19 cellular contexts compared by ENCODE assay signal in genomic region chr2:190353537-190353899, GRCh38. TPM values are rescaled to one million over a fixed set of nuclear protein-coding genes. Genes with fewer than 3 reads are reported as not detected.
DNase-seq lines count a peak whose midpoint lies in the region; ATAC-seq, FAIRE-seq and TF ChIP-seq lines count a peak whose summit lies in the region.
"Had no signal": no experiment of that assay in that cellular context is flagged by ENCODE, and none has a peak within 500 bp of the region (broad histone marks: within the 10 kb centered on the region; RNA-seq: fewer than 3 reads in every experiment).

No MANE protein-coding gene starts in this region.

- TF ChIP-seq EP300 in HepG2 (IDR thresholded peaks at IDR 0.05; ENCODE audit: low read depth in 2 of 2, low read length in 2 of 2) (no peak), HepG2 (CRISPR knock-in tag; IDR thresholded peaks at IDR 0.05; ENCODE audit: borderline replicate concordance) (no peak), sigmoid colon (IDR thresholded peaks at IDR 0.05) (no peak)

- H3K4me1 ChIP-seq in CD8-positive, alpha-beta memory T cell (ENCODE audit: insufficient read depth, low read length), result no peaks in the 10 kb centered on the region
- H3K4me1 ChIP-seq in mammary epithelial cell (ENCODE audit: insufficient read depth, low read length) (peaks cover 57% of the 10 kb centered on the region), HepG2 (ENCODE audit: insufficient read depth, low read length) (peaks cover 83% of the 10 kb centered on the region), sigmoid colon (peaks cover 0 to 41% (median 22%) of the 10 kb centered on the region in 4 donors)

- peak overlapping the region; percentile 41 for H3K27ac ChIP-seq in CD8-positive, alpha-beta memory T cell (ENCODE audit: low read depth, low read length)
- peak overlapping the region; percentile 74 for H3K27ac ChIP-seq in mammary epithelial cell (ENCODE audit: insufficient read depth, low read depth, low read length)
- peak overlapping the region; percentile 85 for H3K27ac ChIP-seq in HepG2 (ENCODE audit: extremely low read length, insufficient read depth, low read length)
- H3K27ac ChIP-seq in sigmoid colon, result peak overlapping the region; percentile 5 to 52 (median 24)
- H3K27ac ChIP-seq: C4-2B, SJCRH30 had no signal

- no peaks in the 10 kb centered on the region for H3K27me3 ChIP-seq in CD8-positive, alpha-beta memory T cell (ENCODE audit: insufficient read depth, low read length, poor library complexity, severe bottlenecking)
- H3K27me3 ChIP-seq in mammary epithelial cell (ENCODE audit: insufficient read depth, low read length) (no peaks in the 10 kb centered on the region), HepG2 (ENCODE audit: control insufficient read depth in 1 of 2, insufficient read depth in 2 of 2, low read length in 2 of 2) (no peaks in the 10 kb centered on the region), sigmoid colon (no peaks in the 10 kb centered on the region)
- H3K27me3 ChIP-seq: SJCRH30, tibial nerve had no signal

- no peaks in the 10 kb centered on the region for H4K20me1 ChIP-seq in mammary epithelial cell (ENCODE audit: insufficient read depth, low read length)
- H4K20me1 ChIP-seq in HepG2 (ENCODE audit: insufficient read depth, low read length), result no peaks in the 10 kb centered on the region

- no TSS peak for BruUV-seq in mammary epithelial cell (replicated peaks; lab: Mats Ljungman, UMichigan)
- BruUV-seq in HepG2 (replicated peaks; lab: Mats Ljungman, UMichigan), result no TSS peak

- in situ Hi-C loops in mammary epithelial cell (cut with MboI; ENCODE audit: low sequenced_read_pairs in 2 of 2), result no loop called here
- in situ Hi-C loops in HepG2 (cut with HindIII; ENCODE audit: extremely low pct_ligation_motif_present, low pct_unique_long_range_greater_than_20kb), result no loop called here

- H3K4me2 ChIP-seq in mammary epithelial cell (ENCODE audit: insufficient read depth, low read depth, low read length) (peak overlapping the region; percentile 59), HepG2 (ENCODE audit: low read depth, low read length) (peak overlapping the region; percentile 74)

- POLR2A ChIA-PET in CD8-positive, alpha-beta memory T cell (lab: Charles Lee), result no interaction called here
- POLR2A ChIA-PET in HepG2 (lab: Yijun Ruan, JAX), result interaction anchor here (1.4 to 2.1 kb wide), 7 partner anchors 10 to 173 kb away, joined by 3 to 36 read pairs (median 5); partner anchors contain the start of genes HIBCH and INPP1
- POLR2A ChIA-PET in activated CD4-positive, alpha-beta T cell treated with anti-CD3 and anti-CD28 coated beads for 36 hours (lab: Charles Lee), result no interaction called here

- no peaks in the 10 kb centered on the region for H3K9me3 Mint-ChIP-seq in CD8-positive, alpha-beta memory T cell
- H3K9me3 Mint-ChIP-seq in activated CD4-positive, alpha-beta T cell treated with anti-CD3 and anti-CD28 coated beads for 36 hours (ENCODE audit: low read depth), result no peaks in the 10 kb centered on the region
- H3K9me3 Mint-ChIP-seq: activated CD8-positive, alpha-beta T cell treated with anti-CD3 and anti-CD28 coated beads for 36 hours; activated naive CD8-positive, alpha-beta T cell treated with anti-CD3 and anti-CD28 coated beads for 36 hours; activated T-cell treated with anti-CD3 and anti-CD28 coated beads, Interleukin-2, amount 50 U/mL, for 72 hours; WTC11 had no signal

- no peak for DNase-seq in CD8-positive, alpha-beta memory T cell
- DNase-seq in mammary epithelial cell (no peak), HepG2 (ENCODE audit: low spot score) (no peak), sigmoid colon (no peak), mesenteric fat pad (ENCODE audit: low spot score) (no peak)
- DNase-seq in activated CD4-positive, alpha-beta T cell treated with anti-CD3 and anti-CD28 coated beads for 36 hours, result no peak
- DNase-seq: activated CD8-positive, alpha-beta T cell treated with anti-CD3 and anti-CD28 coated beads for 36 hours; activated naive CD8-positive, alpha-beta T cell treated with anti-CD3 and anti-CD28 coated beads for 36 hours; activated T-cell treated with anti-CD3 and anti-CD28 coated beads, Interleukin-2, amount 50 U/mL, for 72 hours; effector CD4-positive, alpha-beta T cell; NCI-H1417 treated with DMSO at 0.1 percent for 48 hours; PC-3; SJCRH30; stimulated activated CD4-positive, alpha-beta T cell treated with anti-CD3 and anti-CD28 coated beads, Interleukin-12 subunit alpha, Interleukin-12 subunit beta, amount 100 ng/mL, for 4 hours had no signal

- peak overlapping the region in 3 of 8 donors; percentile 43 to 74 (median 50) for H3K27ac Mint-ChIP-seq in CD8-positive, alpha-beta memory T cell
- no peak overlapping the region for H3K27ac Mint-ChIP-seq in activated CD4-positive, alpha-beta T cell treated with anti-CD3 and anti-CD28 coated beads for 36 hours
- H3K27ac Mint-ChIP-seq: activated CD8-positive, alpha-beta T cell treated with anti-CD3 and anti-CD28 coated beads for 36 hours; activated naive CD8-positive, alpha-beta T cell treated with anti-CD3 and anti-CD28 coated beads for 36 hours; activated T-cell treated with anti-CD3 and anti-CD28 coated beads, Interleukin-2, amount 50 U/mL, for 72 hours; WTC11 had no signal

- peaks cover under 1 to 10% (median 9%) of the 10 kb centered on the region in 3 donors for H3K4me1 Mint-ChIP-seq in CD8-positive, alpha-beta memory T cell
- peaks cover 2% of the 10 kb centered on the region for H3K4me1 Mint-ChIP-seq in activated CD4-positive, alpha-beta T cell treated with anti-CD3 and anti-CD28 coated beads for 36 hours

- H2AFZ ChIP-seq in mammary epithelial cell (ENCODE audit: low read depth, low read length) (peak overlapping the region; percentile 55), HepG2 (ENCODE audit: low read length) (no peak overlapping the region)

- no peaks in the 10 kb centered on the region for H3K9me3 ChIP-seq in CD8-positive, alpha-beta memory T cell (ENCODE audit: low read length)
- H3K9me3 ChIP-seq in mammary epithelial cell (replicated peaks; ENCODE audit: insufficient read depth, low read length), result no peaks in the 10 kb centered on the region
- no peaks in the 10 kb centered on the region for H3K9me3 ChIP-seq in HepG2 (ENCODE audit: low read length)
- no peaks in the 10 kb centered on the region for H3K9me3 ChIP-seq in sigmoid colon
- H3K9me3 ChIP-seq: SJCRH30, tibial nerve had no signal

- H3K79me2 ChIP-seq in mammary epithelial cell (ENCODE audit: insufficient read depth, low read length), result peaks cover 41% of the 10 kb centered on the region
- no peaks in the 10 kb centered on the region for H3K79me2 ChIP-seq in HepG2 (ENCODE audit: insufficient read depth, low read length)

- FAIRE-seq in HepG2 (lab: Jason Lieb, UNC), result no peak

- no peak for TF ChIP-seq CTCF in mammary epithelial cell (conservative IDR thresholded peaks at IDR 0.05 in 1 of 2, IDR thresholded peaks at IDR 0.05 in 1 of 2; ENCODE audit: extremely low read depth in 1 of 2, insufficient read depth in 1 of 2, low read depth in 1 of 2, low read length in 2 of 2)
- no peak for TF ChIP-seq CTCF in HepG2 (CRISPR knock-in tag; IDR thresholded peaks at IDR 0.05)
- TF ChIP-seq CTCF in sigmoid colon (IDR thresholded peaks at IDR 0.05), result no peak

- H3K9ac ChIP-seq in mammary epithelial cell (ENCODE audit: insufficient read depth, low read length), result no peak overlapping the region
- peak overlapping the region; percentile 69 for H3K9ac ChIP-seq in HepG2 (ENCODE audit: insufficient read depth, low read depth, low read length)

- H3K27me3 Mint-ChIP-seq in CD8-positive, alpha-beta memory T cell, result no peaks in the 10 kb centered on the region
- no peaks in the 10 kb centered on the region for H3K27me3 Mint-ChIP-seq in activated CD4-positive, alpha-beta T cell treated with anti-CD3 and anti-CD28 coated beads for 36 hours
- H3K27me3 Mint-ChIP-seq: activated CD8-positive, alpha-beta T cell treated with anti-CD3 and anti-CD28 coated beads for 36 hours; activated naive CD8-positive, alpha-beta T cell treated with anti-CD3 and anti-CD28 coated beads for 36 hours had no signal

- dilution Hi-C loops in mammary epithelial cell (cut with HindIII; ENCODE audit: low sequenced_read_pairs), result no loop called here

- ATAC-seq in HepG2 (no peak), GM21515 (IDR thresholded peaks at IDR 0.05; ENCODE audit: unreplicated experiment) (no peak), GM18498 (IDR thresholded peaks at IDR 0.05; ENCODE audit: unreplicated experiment) (no peak)
- no peak for ATAC-seq in activated CD4-positive, alpha-beta T cell treated with anti-CD3 and anti-CD28 coated beads for 36 hours
- ATAC-seq: activated CD8-positive, alpha-beta T cell treated with anti-CD3 and anti-CD28 coated beads for 36 hours; activated T-cell treated with anti-CD3 and anti-CD28 coated beads, Interleukin-2, amount 50 U/mL, for 72 hours; PC-3; WTC11 had no signal

- H3K36me3 ChIP-seq in CD8-positive, alpha-beta memory T cell (ENCODE audit: insufficient read depth, low read length), result no peaks in the 10 kb centered on the region
- H3K36me3 ChIP-seq in mammary epithelial cell (ENCODE audit: insufficient read depth, low read length) (no peaks in the 10 kb centered on the region), HepG2 (replicated peaks in 1 of 2; ENCODE audit: control insufficient read depth in 1 of 2, insufficient read depth in 2 of 2, low read length in 2 of 2) (no peaks in the 10 kb centered on the region; a peak in 1 of 5 replicates), sigmoid colon (peaks cover 0 to 8% (median 0%) of the 10 kb centered on the region in 4 donors)
- H3K36me3 ChIP-seq: tibial nerve had no signal

- CTCF ChIA-PET in CD8-positive, alpha-beta memory T cell (lab: Charles Lee), result interaction anchor here (1.0 kb wide), 1 partner anchor 9 kb away, joined by 3 read pairs; no protein-coding TSS in a partner anchor
- CTCF ChIA-PET in mammary epithelial cell (lab: Charles Lee; ENCODE audit: low non-redundant PET), result no interaction called here
- CTCF ChIA-PET in HepG2 (lab: Yijun Ruan, JAX; ENCODE audit: low intra/inter-chr PET ratio, low total read pairs), result no interaction called here
- CTCF ChIA-PET in activated CD4-positive, alpha-beta T cell treated with anti-CD3 and anti-CD28 coated beads for 36 hours (lab: Charles Lee), result interaction anchor here (1.6 to 2.3 kb wide), 2 partner anchors 9 to 34 kb away, joined by 3 to 11 read pairs; partner anchors contain the start of gene HIBCH

- intact Hi-C loops in mammary epithelial cell (cut with micrococcal nuclease) (no loop called here), HepG2 (cut with micrococcal nuclease; ENCODE audit: unreplicated experiment) (loop anchor here (2.0 kb wide), 2 partner anchors 19 to 35 kb away; partner anchors contain the start of gene HIBCH), sigmoid colon (cut with DNase I) (no loop called here)
- intact Hi-C loops in activated CD4-positive, alpha-beta T cell treated with anti-CD3 and anti-CD28 coated beads for 36 hours (cut with DNase I, micrococcal nuclease), result no loop called here

- H3K4me3 Mint-ChIP-seq in CD8-positive, alpha-beta memory T cell, result no peak overlapping the region
- H3K4me3 Mint-ChIP-seq in activated CD4-positive, alpha-beta T cell treated with anti-CD3 and anti-CD28 coated beads for 36 hours, result no peak overlapping the region
- H3K4me3 Mint-ChIP-seq: activated CD8-positive, alpha-beta T cell treated with anti-CD3 and anti-CD28 coated beads for 36 hours; activated naive CD8-positive, alpha-beta T cell treated with anti-CD3 and anti-CD28 coated beads for 36 hours; activated T-cell treated with anti-CD3 and anti-CD28 coated beads, Interleukin-2, amount 50 U/mL, for 72 hours; WTC11 had no signal

- TF ChIP-seq POLR2A in HepG2 (IDR thresholded peaks at IDR 0.05; ENCODE audit: insufficient read depth in 1 of 2, low read depth in 2 of 2, low read length in 2 of 2), result no peak
- no peak for TF ChIP-seq POLR2A in sigmoid colon (IDR thresholded peaks at IDR 0.05)

- no peak for TF ChIP-seq RAD21 in HepG2 (CRISPR knock-in tag; IDR thresholded peaks at IDR 0.05)

- H3K4me3 ChIP-seq in CD8-positive, alpha-beta memory T cell (ENCODE audit: low read length), result no peak overlapping the region
- H3K4me3 ChIP-seq in mammary epithelial cell (replicated peaks in 1 of 3; ENCODE audit: insufficient read depth in 1 of 3, low read depth in 2 of 3, low read length in 3 of 3) (no peak overlapping the region), HepG2 (replicated peaks in 1 of 3; ENCODE audit: insufficient read depth in 1 of 3, low read depth in 2 of 3, low read length in 3 of 3) (peak overlapping the region in 2 of 3 experiments; percentile 24 to 41; a peak in 2 of 6 replicates), sigmoid colon (no peak overlapping the region)
- H3K4me3 ChIP-seq: SJCRH30, tibial nerve had no signal

- no peaks in the 10 kb centered on the region for H3K36me3 Mint-ChIP-seq in CD8-positive, alpha-beta memory T cell
- H3K36me3 Mint-ChIP-seq in activated CD4-positive, alpha-beta T cell treated with anti-CD3 and anti-CD28 coated beads for 36 hours (ENCODE audit: low read depth), result no peaks in the 10 kb centered on the region
- H3K36me3 Mint-ChIP-seq: WTC11 had no signal

RNA-seq across cellular contexts. Expression of gene INPP1, which starts 10.1 kb away (rescaled TPM):
- total RNA-seq in CD8-positive, alpha-beta memory T cell, result 10 to 100 TPM; 13.4 to 15.9 TPM
- polyA plus RNA-seq in CD8-positive, alpha-beta memory T cell, result 5.5 TPM
- 10 to 100 TPM; 13.0 to 23.8 TPM for total RNA-seq in mammary epithelial cell
- 10.4 TPM for polyA plus RNA-seq in mammary epithelial cell
- polyA minus RNA-seq in mammary epithelial cell, result 9.4 TPM
- 13.3 and 15.2 TPM in 2 replicates for total RNA-seq in HepG2 (2016; rRNA removed; fragmentation: Illumina TruSeq; extraction: Trizol)
- 6.0 and 8.5 TPM in 2 replicates for total RNA-seq in HepG2 (2016; cell fraction: cytosol; rRNA removed; fragmentation: Illumina TruSeq; extraction: Trizol; ENCODE audit: low read depth)
- total RNA-seq in HepG2 (2016; cell fraction: insoluble cytoplasmic fraction; rRNA removed; fragmentation: Illumina TruSeq; extraction: Trizol), result 11.4 and 14.0 TPM in 2 replicates
- 12.0 and 14.5 TPM in 2 replicates for total RNA-seq in HepG2 (2016; cell fraction: membrane; rRNA removed; fragmentation: Illumina TruSeq; extraction: Trizol)
- total RNA-seq in HepG2 (2016; cell fraction: nucleus; rRNA removed; fragmentation: Illumina TruSeq; extraction: Trizol), result 6.6 and 8.8 TPM in 2 replicates
- polyA plus RNA-seq in HepG2 (2011; rRNA removed), result 10.0 and 10.5 TPM in 2 replicates
- polyA plus RNA-seq in HepG2 (2011; cell fraction: cytosol; rRNA removed), result 5.7 and 7.3 TPM in 2 replicates
- polyA plus RNA-seq in HepG2 (2011; cell fraction: nucleus; rRNA removed), result 10.0 and 11.1 TPM in 2 replicates
- 23.9 and 28.9 TPM in 2 replicates for polyA plus RNA-seq in HepG2 (2012)
- 7.9 and 9.4 TPM in 2 replicates for polyA plus RNA-seq in HepG2 (2016; cell fraction: cytosol; fragmentation: Illumina TruSeq; extraction: Trizol; ENCODE audit: low read depth)
- polyA plus RNA-seq in HepG2 (2016; cell fraction: insoluble cytoplasmic fraction; fragmentation: Illumina TruSeq; extraction: Trizol; ENCODE audit: low read depth), result 18.0 and 18.7 TPM in 2 replicates
- 12.1 and 13.1 TPM in 2 replicates for polyA plus RNA-seq in HepG2 (2016; cell fraction: membrane; fragmentation: Illumina TruSeq; extraction: Trizol; ENCODE audit: low read depth)
- polyA plus RNA-seq in HepG2 (2016; cell fraction: nucleus; fragmentation: Illumina TruSeq; extraction: Trizol; ENCODE audit: insufficient read depth, low read depth), result 22.8 and 23.1 TPM in 2 replicates
- 4.8 and 5.3 TPM in 2 replicates for polyA minus RNA-seq in HepG2 (2011; rRNA and poly(A)+ RNA removed; ENCODE audit: low replicate concordance)
- polyA minus RNA-seq in HepG2 (2011; cell fraction: cytosol; rRNA and poly(A)+ RNA removed), result 8.2 and 11.3 TPM in 2 replicates
- polyA minus RNA-seq in HepG2 (2011; cell fraction: nucleus; rRNA and poly(A)+ RNA removed), result 8.2 and 8.7 TPM in 2 replicates
- total RNA-seq in sigmoid colon, result 10 to 100 TPM; 12.5 to 19.9 (median 15.5) TPM
- 10 to 100 TPM; 27.8 to 46.2 (median 28.8) TPM for polyA plus RNA-seq in sigmoid colon
- 1 to 10 TPM; 6.7 to 7.8 TPM for total RNA-seq in activated CD4-positive, alpha-beta T cell treated with anti-CD3 and anti-CD28 coated beads for 36 hours
- 27.6 TPM for total RNA-seq in mesenteric fat pad

RNA-seq across cellular contexts. Expression of gene HIBCH, which starts 33.9 kb away (rescaled TPM):
- 10 to 100 TPM; 30.8 to 32.2 TPM for total RNA-seq in CD8-positive, alpha-beta memory T cell
- polyA plus RNA-seq in CD8-positive, alpha-beta memory T cell, result 20.3 TPM
- total RNA-seq in mammary epithelial cell (10 to 100 TPM; 17.0 to 20.5 TPM), HepG2 (2016; rRNA removed; fragmentation: Illumina TruSeq; extraction: Trizol) (49.5 and 67.0 TPM in 2 replicates), sigmoid colon (10 to 100 TPM; 18.1 to 21.6 (median 19.0) TPM), mesenteric fat pad (39.3 TPM)
- polyA plus RNA-seq in mammary epithelial cell (7.7 TPM), HepG2 (2011; rRNA removed) (17.8 and 18.8 TPM in 2 replicates), sigmoid colon (10 to 100 TPM; 37.2 to 45.8 (median 42.6) TPM)
- 4.7 TPM for polyA minus RNA-seq in mammary epithelial cell
- total RNA-seq in HepG2 (2016; cell fraction: cytosol; rRNA removed; fragmentation: Illumina TruSeq; extraction: Trizol; ENCODE audit: low read depth), result 9.9 and 10.7 TPM in 2 replicates
- 46.9 and 68.2 TPM in 2 replicates for total RNA-seq in HepG2 (2016; cell fraction: insoluble cytoplasmic fraction; rRNA removed; fragmentation: Illumina TruSeq; extraction: Trizol)
- total RNA-seq in HepG2 (2016; cell fraction: membrane; rRNA removed; fragmentation: Illumina TruSeq; extraction: Trizol), result 11.0 and 12.8 TPM in 2 replicates
- 64.0 and 64.7 TPM in 2 replicates for total RNA-seq in HepG2 (2016; cell fraction: nucleus; rRNA removed; fragmentation: Illumina TruSeq; extraction: Trizol)
- 6.4 and 8.3 TPM in 2 replicates for polyA plus RNA-seq in HepG2 (2011; cell fraction: cytosol; rRNA removed)
- polyA plus RNA-seq in HepG2 (2011; cell fraction: nucleus; rRNA removed), result 14.6 and 25.8 TPM in 2 replicates
- 27.5 and 40.7 TPM in 2 replicates for polyA plus RNA-seq in HepG2 (2012)
- polyA plus RNA-seq in HepG2 (2016; cell fraction: cytosol; fragmentation: Illumina TruSeq; extraction: Trizol; ENCODE audit: low read depth), result 6.9 and 7.7 TPM in 2 replicates
- 63.7 and 68.2 TPM in 2 replicates for polyA plus RNA-seq in HepG2 (2016; cell fraction: insoluble cytoplasmic fraction; fragmentation: Illumina TruSeq; extraction: Trizol; ENCODE audit: low read depth)
- polyA plus RNA-seq in HepG2 (2016; cell fraction: membrane; fragmentation: Illumina TruSeq; extraction: Trizol; ENCODE audit: low read depth), result 9.3 and 9.4 TPM in 2 replicates
- polyA plus RNA-seq in HepG2 (2016; cell fraction: nucleus; fragmentation: Illumina TruSeq; extraction: Trizol; ENCODE audit: insufficient read depth, low read depth), result 45.2 and 47.6 TPM in 2 replicates
- polyA minus RNA-seq in HepG2 (2011; rRNA and poly(A)+ RNA removed; ENCODE audit: low replicate concordance), result 6.3 and 18.5 TPM in 2 replicates
- 8.9 and 9.9 TPM in 2 replicates for polyA minus RNA-seq in HepG2 (2011; cell fraction: cytosol; rRNA and poly(A)+ RNA removed)
- 88.3 and 98.2 TPM in 2 replicates for polyA minus RNA-seq in HepG2 (2011; cell fraction: nucleus; rRNA and poly(A)+ RNA removed)
- total RNA-seq in activated CD4-positive, alpha-beta T cell treated with anti-CD3 and anti-CD28 coated beads for 36 hours, result 10 to 100 TPM; 23.1 to 23.7 TPM

RNA-seq across cellular contexts. Expression of gene MFSD6, which starts 54.6 kb away (rescaled TPM):
- total RNA-seq in CD8-positive, alpha-beta memory T cell, result 10 to 100 TPM; 64.9 to 65.7 TPM
- 31.8 TPM for polyA plus RNA-seq in CD8-positive, alpha-beta memory T cell
- total RNA-seq in mammary epithelial cell, result 10 to 100 TPM; 33.7 to 71.7 TPM
- 21.2 TPM for polyA plus RNA-seq in mammary epithelial cell
- 34.0 TPM for polyA minus RNA-seq in mammary epithelial cell
- total RNA-seq in HepG2 (2016; rRNA removed; fragmentation: Illumina TruSeq; extraction: Trizol), result 0.59 and 1.4 TPM in 2 replicates
- 0.09 and 0.10 TPM in 2 replicates for total RNA-seq in HepG2 (2016; cell fraction: cytosol; rRNA removed; fragmentation: Illumina TruSeq; extraction: Trizol; ENCODE audit: low read depth)
- total RNA-seq in HepG2 (2016; cell fraction: insoluble cytoplasmic fraction; rRNA removed; fragmentation: Illumina TruSeq; extraction: Trizol), result 0.77 and 1.3 TPM in 2 replicates
- total RNA-seq in HepG2 (2016; cell fraction: membrane; rRNA removed; fragmentation: Illumina TruSeq; extraction: Trizol), result 0.45 and 0.59 TPM in 2 replicates
- 1.6 and 1.7 TPM in 2 replicates for total RNA-seq in HepG2 (2016; cell fraction: nucleus; rRNA removed; fragmentation: Illumina TruSeq; extraction: Trizol)
- polyA plus RNA-seq in HepG2 (2011; rRNA removed), result 0.71 and 0.92 TPM in 2 replicates
- 0.88 and 0.89 TPM in 2 replicates for polyA plus RNA-seq in HepG2 (2011; cell fraction: cytosol; rRNA removed)
- polyA plus RNA-seq in HepG2 (2011; cell fraction: nucleus; rRNA removed), result 0.47 and 0.69 TPM in 2 replicates
- polyA plus RNA-seq in HepG2 (2012), result 1.4 and 1.9 TPM in 2 replicates
- 0.06 and 0.28 TPM in 2 replicates for polyA plus RNA-seq in HepG2 (2016; cell fraction: cytosol; fragmentation: Illumina TruSeq; extraction: Trizol; ENCODE audit: low read depth)
- 0.70 and 0.86 TPM in 2 replicates for polyA plus RNA-seq in HepG2 (2016; cell fraction: insoluble cytoplasmic fraction; fragmentation: Illumina TruSeq; extraction: Trizol; ENCODE audit: low read depth)
- polyA plus RNA-seq in HepG2 (2016; cell fraction: membrane; fragmentation: Illumina TruSeq; extraction: Trizol; ENCODE audit: low read depth), result 0.20 and 0.27 TPM in 2 replicates
- polyA plus RNA-seq in HepG2 (2016; cell fraction: nucleus; fragmentation: Illumina TruSeq; extraction: Trizol; ENCODE audit: insufficient read depth, low read depth), result 1.6 and 1.9 TPM in 2 replicates
- polyA minus RNA-seq in HepG2 (2011; rRNA and poly(A)+ RNA removed; ENCODE audit: low replicate concordance), result 0.90 and 8.2 TPM in 2 replicates
- 1.8 and 2.0 TPM in 2 replicates for polyA minus RNA-seq in HepG2 (2011; cell fraction: cytosol; rRNA and poly(A)+ RNA removed)
- polyA minus RNA-seq in HepG2 (2011; cell fraction: nucleus; rRNA and poly(A)+ RNA removed), result 2.7 and 5.1 TPM in 2 replicates
- total RNA-seq in sigmoid colon, result 10 to 100 TPM; 46.7 to 87.5 (median 60.1) TPM
- polyA plus RNA-seq in sigmoid colon, result 10 to 100 TPM in 1 of 3 donors, 1 to 10 TPM in 2; 8.4 to 23.0 (median 8.8) TPM
- total RNA-seq in activated CD4-positive, alpha-beta T cell treated with anti-CD3 and anti-CD28 coated beads for 36 hours, result 10 to 100 TPM; 30.1 to 35.4 TPM
- 18.1 TPM for total RNA-seq in mesenteric fat pad

Comparison
In these comparisons a context has a peak if more than half of its experiments do, and no peak if none do; other contexts are left out.
1. H3K27ac ChIP-seq: peak in every context shown above with its lines; median percentile 85 in HepG2; 74 in mammary epithelial cell; 41 in CD8-positive, alpha-beta memory T cell; 24 in sigmoid colon.
2. H3K4me3 ChIP-seq: peak in HepG2 (2 of 3); none in CD8-positive, alpha-beta memory T cell (single experiment), mammary epithelial cell (0 of 3) and sigmoid colon (0 of 4).
3. CTCF ChIA-PET loops: an anchor here in CD8-positive, alpha-beta memory T cell (1.0 kb wide) and activated CD4-positive, alpha-beta T cell treated with anti-CD3 and anti-CD28 coated beads for 36 hours (1.6 to 2.3 kb wide); none called in mammary epithelial cell and HepG2.